2 cellular contexts compared by ENCODE assay signal in the genomic region with DNA sequence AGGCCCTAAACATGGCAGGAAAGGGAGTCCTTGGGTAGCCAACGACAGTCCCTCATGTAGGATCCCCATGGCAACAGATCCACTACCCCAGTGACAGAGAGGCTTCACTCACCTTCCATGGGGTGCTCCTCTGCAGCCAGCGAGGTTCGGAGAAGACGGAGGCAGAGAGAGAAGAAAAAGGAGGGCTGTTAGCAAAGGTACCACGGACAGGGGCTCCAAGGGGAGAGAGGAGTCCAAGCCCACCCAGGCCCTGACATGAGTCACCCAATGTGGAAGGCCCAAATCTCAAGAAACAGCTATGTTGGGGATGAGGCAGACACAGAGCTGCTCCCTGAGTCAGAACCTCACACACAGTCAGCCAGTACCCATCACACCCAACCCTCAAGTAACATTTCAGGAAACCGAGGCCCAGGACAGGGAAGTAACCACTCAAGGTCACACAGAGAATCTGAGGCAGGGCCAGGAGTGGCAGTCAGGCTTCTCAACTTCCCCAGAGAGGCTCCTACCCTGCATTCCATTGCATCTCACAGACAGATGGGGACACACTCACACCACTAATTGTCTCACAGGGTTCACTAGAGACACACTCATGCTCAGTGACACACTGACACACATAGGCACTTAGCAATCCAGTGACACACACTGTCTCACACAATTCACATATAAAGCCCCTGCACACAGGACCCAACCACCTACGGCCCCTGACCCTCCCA.
TF ChIP-seq lines count a peak whose summit lies in the region.

No MANE protein-coding gene starts in this region.

TF ChIP-seq in GM23338, 12 proteins besides CTCF, POLR2A, EP300 and RAD21:
- no peak for TF ChIP-seq POLR2AphosphoS5 (IDR thresholded peaks at IDR 0.05; ENCODE audit: low read depth)
- TF ChIP-seq, protein P1, sequence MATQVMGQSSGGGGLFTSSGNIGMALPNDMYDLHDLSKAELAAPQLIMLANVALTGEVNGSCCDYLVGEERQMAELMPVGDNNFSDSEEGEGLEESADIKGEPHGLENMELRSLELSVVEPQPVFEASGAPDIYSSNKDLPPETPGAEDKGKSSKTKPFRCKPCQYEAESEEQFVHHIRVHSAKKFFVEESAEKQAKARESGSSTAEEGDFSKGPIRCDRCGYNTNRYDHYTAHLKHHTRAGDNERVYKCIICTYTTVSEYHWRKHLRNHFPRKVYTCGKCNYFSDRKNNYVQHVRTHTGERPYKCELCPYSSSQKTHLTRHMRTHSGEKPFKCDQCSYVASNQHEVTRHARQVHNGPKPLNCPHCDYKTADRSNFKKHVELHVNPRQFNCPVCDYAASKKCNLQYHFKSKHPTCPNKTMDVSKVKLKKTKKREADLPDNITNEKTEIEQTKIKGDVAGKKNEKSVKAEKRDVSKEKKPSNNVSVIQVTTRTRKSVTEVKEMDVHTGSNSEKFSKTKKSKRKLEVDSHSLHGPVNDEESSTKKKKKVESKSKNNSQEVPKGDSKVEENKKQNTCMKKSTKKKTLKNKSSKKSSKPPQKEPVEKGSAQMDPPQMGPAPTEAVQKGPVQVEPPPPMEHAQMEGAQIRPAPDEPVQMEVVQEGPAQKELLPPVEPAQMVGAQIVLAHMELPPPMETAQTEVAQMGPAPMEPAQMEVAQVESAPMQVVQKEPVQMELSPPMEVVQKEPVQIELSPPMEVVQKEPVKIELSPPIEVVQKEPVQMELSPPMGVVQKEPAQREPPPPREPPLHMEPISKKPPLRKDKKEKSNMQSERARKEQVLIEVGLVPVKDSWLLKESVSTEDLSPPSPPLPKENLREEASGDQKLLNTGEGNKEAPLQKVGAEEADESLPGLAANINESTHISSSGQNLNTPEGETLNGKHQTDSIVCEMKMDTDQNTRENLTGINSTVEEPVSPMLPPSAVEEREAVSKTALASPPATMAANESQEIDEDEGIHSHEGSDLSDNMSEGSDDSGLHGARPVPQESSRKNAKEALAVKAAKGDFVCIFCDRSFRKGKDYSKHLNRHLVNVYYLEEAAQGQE (IDR thresholded peaks at IDR 0.05; ENCODE audit: unreplicated experiment) = peak; percentile 53

TF ChIP-seq in K562, 482 proteins besides CTCF, POLR2A, EP300 and RAD21:
- TF ChIP-seq ZNF316 (IDR thresholded peaks at IDR 0.05) (no peak), HEY1 (CRISPR knock-in tag; IDR thresholded peaks at IDR 0.05; ENCODE audit: borderline replicate concordance) (no peak), RFX1 (IDR thresholded peaks at IDR 0.05) (peak; percentile 51; the same call in 1 of the 2 replicates), CHCHD3 (CRISPR knock-in tag; IDR thresholded peaks at IDR 0.05) (no peak), BRD4 (IDR thresholded peaks at IDR 0.05) (no peak), ZFPM2 (CRISPR knock-in tag; IDR thresholded peaks at IDR 0.05) (no peak)
- TF ChIP-seq, protein P2, sequence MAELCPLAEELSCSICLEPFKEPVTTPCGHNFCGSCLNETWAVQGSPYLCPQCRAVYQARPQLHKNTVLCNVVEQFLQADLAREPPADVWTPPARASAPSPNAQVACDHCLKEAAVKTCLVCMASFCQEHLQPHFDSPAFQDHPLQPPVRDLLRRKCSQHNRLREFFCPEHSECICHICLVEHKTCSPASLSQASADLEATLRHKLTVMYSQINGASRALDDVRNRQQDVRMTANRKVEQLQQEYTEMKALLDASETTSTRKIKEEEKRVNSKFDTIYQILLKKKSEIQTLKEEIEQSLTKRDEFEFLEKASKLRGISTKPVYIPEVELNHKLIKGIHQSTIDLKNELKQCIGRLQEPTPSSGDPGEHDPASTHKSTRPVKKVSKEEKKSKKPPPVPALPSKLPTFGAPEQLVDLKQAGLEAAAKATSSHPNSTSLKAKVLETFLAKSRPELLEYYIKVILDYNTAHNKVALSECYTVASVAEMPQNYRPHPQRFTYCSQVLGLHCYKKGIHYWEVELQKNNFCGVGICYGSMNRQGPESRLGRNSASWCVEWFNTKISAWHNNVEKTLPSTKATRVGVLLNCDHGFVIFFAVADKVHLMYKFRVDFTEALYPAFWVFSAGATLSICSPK (IDR thresholded peaks at IDR 0.05; ENCODE audit: borderline replicate concordance) = no peak
